ENCODE assay signal across 15 cellular contexts in genomic region chr2:32485399-32485798, GRCh38.
DNase-seq lines count a peak whose midpoint lies in the region; TF ChIP-seq lines count a peak whose summit lies in the region.
"Had no signal": no experiment of that assay in that cellular context is flagged by ENCODE, and none has a peak within 500 bp of the region (broad histone marks: within the 10 kb centered on the region; RNA-seq: fewer than 3 reads in every experiment).

No MANE protein-coding gene starts in this region.

- H3K9me3 ChIP-seq in GM23248 (ENCODE audit: low read depth) (no peaks in the 10 kb centered on the region), H9 (ENCODE audit: control insufficient read depth, low read depth, low read length) (no peaks in the 10 kb centered on the region)
- H3K9me3 ChIP-seq: BLaER1 had no signal

- TF ChIP-seq CTCF in AG04449 (IDR thresholded peaks at IDR 0.05; ENCODE audit: insufficient read depth, low read length, missing control alignments) (no peak), choroid plexus epithelial cell (conservative IDR thresholded peaks at IDR 0.05; ENCODE audit: low read depth, low read length) (no peak), mesothelial cell of epicardium (IDR thresholded peaks at IDR 0.05; ENCODE audit: unreplicated experiment) (no peak), H9 (conservative IDR thresholded peaks at IDR 0.05) (no peak)

- peaks cover 53% of the 10 kb centered on the region for H3K79me2 ChIP-seq in GM23248 (ENCODE audit: insufficient read depth)
- H3K79me2 ChIP-seq in H9 (ENCODE audit: insufficient read depth, low read length), result no peaks in the 10 kb centered on the region

- no peak overlapping the region for H3K18ac ChIP-seq in H9 (ENCODE audit: insufficient read length, low read depth, low read length)

- H3K27me3 Mint-ChIP-seq in mesothelial cell of epicardium (ENCODE audit: low read depth) (no peaks in the 10 kb centered on the region), H9 (ENCODE audit: low read depth) (no peaks in the 10 kb centered on the region)

- H4K91ac ChIP-seq in H9 (ENCODE audit: insufficient read length, low read depth, low read length), result no peak overlapping the region

- H4K20me1 ChIP-seq in GM23248 (ENCODE audit: insufficient read depth) (no peaks in the 10 kb centered on the region), H9 (ENCODE audit: control insufficient read depth, insufficient read depth, insufficient read length) (no peaks in the 10 kb centered on the region)

- H2AK5ac ChIP-seq in H9 (ENCODE audit: insufficient read length, low read length), result no peak overlapping the region

- H2BK5ac ChIP-seq in H9 (ENCODE audit: insufficient read length, low read length), result no peak overlapping the region

- DNase-seq in AG04449 (ENCODE audit: low read depth, low spot score) (peak; percentile 42), GM23248 (peak; percentile 63), choroid plexus epithelial cell (ENCODE audit: low read depth) (peak; percentile 46), mesothelial cell of epicardium (ENCODE audit: low spot score in 2 of 2, unreplicated experiment in 2 of 2) (no peak), cortex of kidney (lab: John Stamatoyannopoulos, UW) (no peak), NCI-H1048 (lab: John Stamatoyannopoulos, UW) (no peak), anterior cingulate cortex (lab: John Stamatoyannopoulos, UW) (no peak), H9 (no peak)
- DNase-seq: activated CD4-positive, CD25-positive, alpha-beta regulatory T cell treated with anti-CD3 and anti-CD28 coated beads, Interleukin-2, amount 50 U/mL, for 72 hours; DND-41; left ventricle myocardium superior; NCI-H1105 treated with DMSO at 0.1 percent for 48 hours; NCI-H345; stimulated activated CD4-positive, alpha-beta T cell treated with anti-CD3 and anti-CD28 coated beads, Interleukin-12 subunit alpha, Interleukin-12 subunit beta, amount 100 ng/mL, for 4 hours had no signal

- no peak overlapping the region for H3K4ac ChIP-seq in H9 (ENCODE audit: low read depth, low read length)

- H3K27me3 ChIP-seq in GM23248 (replicated peaks; ENCODE audit: insufficient read depth), result no peaks in the 10 kb centered on the region
- no peaks in the 10 kb centered on the region for H3K27me3 ChIP-seq in H9 (ENCODE audit: insufficient read depth, low read length)
- H3K27me3 ChIP-seq: BLaER1 had no signal

- peak overlapping the region; percentile 3 for H3K27ac Mint-ChIP-seq in mesothelial cell of epicardium
- H3K27ac Mint-ChIP-seq in H9, result no peak overlapping the region

- H3K9ac ChIP-seq in GM23248, result peak overlapping the region; percentile 70
- H3K9ac ChIP-seq in H9 (ENCODE audit: extremely low read depth, insufficient read length, low read length), result no peak overlapping the region
- H3K9ac ChIP-seq: BLaER1 had no signal

- no peak overlapping the region for H2AFZ ChIP-seq in GM23248
- no peak overlapping the region for H2AFZ ChIP-seq in H9 (ENCODE audit: low read length)

- H3K36me3 ChIP-seq in GM23248 (ENCODE audit: low read depth), result peaks cover 74% of the 10 kb centered on the region

- H2BK120ac ChIP-seq in H9 (ENCODE audit: low read depth, low read length, poor library complexity, severe bottlenecking), result no peak overlapping the region

- H3K4me1 ChIP-seq in GM23248 (ENCODE audit: insufficient read depth) (peaks cover 18% of the 10 kb centered on the region), H9 (ENCODE audit: insufficient read depth, low read length) (no peaks in the 10 kb centered on the region)

- peaks cover 33% of the 10 kb centered on the region for H3F3A ChIP-seq in GM23248 (ENCODE audit: insufficient read depth)

- H3K4me1 Mint-ChIP-seq in mesothelial cell of epicardium (peaks cover 7% of the 10 kb centered on the region), H9 (no peaks in the 10 kb centered on the region)

- 75 to 79% methylated on average over 3 of the region's 3 CpGs for WGBS in GM23248 (ENCODE audit: low coverage in 1 of 2, low lambda C conversion rate in 2 of 2, missing lambda C conversion rate in 2 of 2), 2 experiments
- WGBS in H9 (ENCODE audit: extremely low coverage, insufficient read length, low lambda C conversion rate), result no CpG with 5 or more reads among the region's 3 CpGs

- H3K4me3 ChIP-seq in AG04449 (ENCODE audit: low read depth, low read length) (no peak overlapping the region), GM23248 (peak overlapping the region; percentile 29; the same call in 1 of the 2 replicates), choroid plexus epithelial cell (ENCODE audit: low read depth, low read length) (no peak overlapping the region)
- H3K4me3 ChIP-seq: BLaER1 had no signal

- H3K9me2 ChIP-seq in GM23248 (ENCODE audit: insufficient read depth), result no peaks in the 10 kb centered on the region

- H3K27ac ChIP-seq in GM23248, result peak overlapping the region; percentile 97
- no peak overlapping the region for H3K27ac ChIP-seq in H9 (ENCODE audit: insufficient read length, low read depth, low read length)
- H3K27ac ChIP-seq: BLaER1 had no signal

- H2BK12ac ChIP-seq in H9 (ENCODE audit: insufficient read length, low read depth, low read length), result no peak overlapping the region

- no peaks in the 10 kb centered on the region for H3K79me1 ChIP-seq in H9 (ENCODE audit: insufficient read depth, low read depth, low read length, poor library complexity, severe bottlenecking)

- no peak overlapping the region for H4K8ac ChIP-seq in H9 (replicated peaks; ENCODE audit: insufficient read length, low read depth, low read length)

- no peak overlapping the region for H4K5ac ChIP-seq in H9 (ENCODE audit: insufficient read length, low read depth, low read length)

- peak overlapping the region; percentile 32 for H3K4me2 ChIP-seq in GM23248 (ENCODE audit: unreplicated experiment)
- no peak overlapping the region for H3K4me2 ChIP-seq in H9 (ENCODE audit: insufficient read depth, insufficient read length, low read length)
- H3K4me2 ChIP-seq: BLaER1 had no signal

- CTCF ChIA-PET in AG04449 (lab: Yijun Ruan, JAX), result no interaction called here

- no peak overlapping the region for H2BK15ac ChIP-seq in H9 (ENCODE audit: low read depth, low read length)

- H3K36me3 Mint-ChIP-seq in mesothelial cell of epicardium (peaks cover 39% of the 10 kb centered on the region), H9 (ENCODE audit: insufficient read depth in 1 of 3, low read depth in 3 of 3) (peaks cover 11 to 68% (median 39%) of the 10 kb centered on the region in 3 experiments; a peak in 6 of 7 replicates)

- H2BK20ac ChIP-seq in H9 (ENCODE audit: low read depth, low read length, poor library complexity, severe bottlenecking), result no peak overlapping the region

- H3K9me3 Mint-ChIP-seq in mesothelial cell of epicardium (no peaks in the 10 kb centered on the region), H9 (no peaks in the 10 kb centered on the region)

- H3K14ac ChIP-seq in H9 (ENCODE audit: insufficient read depth, low read length), result no peak overlapping the region

- H3K23ac ChIP-seq in H9 (ENCODE audit: insufficient read length, low read depth, low read length), result no peak overlapping the region

- H3T11ph ChIP-seq in H9 (ENCODE audit: low read length), result no peak overlapping the region

- POLR2A ChIA-PET in AG04449 (lab: Yijun Ruan, JAX), result no interaction called here

- no peak overlapping the region for H3K56ac ChIP-seq in H9 (ENCODE audit: insufficient read length, low read depth, low read length)

- H3K23me2 ChIP-seq in H9 (ENCODE audit: insufficient read length, low read depth, low read length, poor library complexity, severe bottlenecking), result no peaks in the 10 kb centered on the region

- in situ Hi-C loops in GM23248 (cut with MboI), result no loop called here

- H3K4me3 Mint-ChIP-seq in mesothelial cell of epicardium, result no peak overlapping the region
- H3K4me3 Mint-ChIP-seq in H9, result no peak overlapping the region

Comparison
In these comparisons a context has a peak if more than half of its experiments do, and no peak if none do; other contexts are left out.
1. DNase-seq: peak in AG04449 (single experiment), GM23248 (single experiment) and choroid plexus epithelial cell (single experiment); none in mesothelial cell of epicardium (0 of 2), cortex of kidney (single experiment), NCI-H1048 (single experiment), anterior cingulate cortex (0 of 58) and H9 (single experiment).